1 cellular context compared by ENCODE assay signal in the genomic region with DNA sequence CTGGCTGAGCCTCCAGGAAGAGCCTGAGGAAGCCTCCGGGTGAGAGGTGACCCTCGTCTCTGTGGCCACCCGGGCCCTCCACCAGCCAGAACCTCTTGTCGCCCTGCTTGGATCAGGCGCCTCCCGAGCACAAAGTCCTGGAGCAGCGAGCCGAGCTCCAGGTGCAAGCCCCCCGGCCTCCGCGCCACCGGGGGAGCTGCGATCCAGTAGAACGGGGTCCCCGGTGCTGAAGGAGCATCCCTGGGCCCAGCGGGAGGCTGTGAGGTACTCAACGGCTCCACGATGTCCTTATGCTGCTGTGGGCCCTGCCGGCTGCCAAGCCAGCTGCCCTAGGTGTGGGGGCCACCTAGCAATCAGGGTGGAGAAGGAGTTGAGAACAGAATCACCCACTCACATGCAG.
TF ChIP-seq lines count a peak whose summit lies in the region.

No MANE protein-coding gene starts in this region.

TF ChIP-seq in SK-N-SH, 30 proteins besides CTCF, POLR2A, EP300 and RAD21 (continued from another document):
- TF ChIP-seq REST (IDR thresholded peaks at IDR 0.05; ENCODE audit: low read depth, low read length) (no peak), TAF1 (IDR thresholded peaks at IDR 0.05; ENCODE audit: borderline replicate concordance, low read depth, low read length) (no peak), JUND (IDR thresholded peaks at IDR 0.05) (no peak), GATA2 (CRISPR knock-in tag; IDR thresholded peaks at IDR 0.05) (no peak), SMC3 (IDR thresholded peaks at IDR 0.05; ENCODE audit: low read depth, low read length) (no peak)
- TF ChIP-seq, protein P1, sequence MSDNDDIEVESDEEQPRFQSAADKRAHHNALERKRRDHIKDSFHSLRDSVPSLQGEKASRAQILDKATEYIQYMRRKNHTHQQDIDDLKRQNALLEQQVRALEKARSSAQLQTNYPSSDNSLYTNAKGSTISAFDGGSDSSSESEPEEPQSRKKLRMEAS (IDR thresholded peaks at IDR 0.05; ENCODE audit: low read depth), result no peak
